19 cellular contexts compared by ENCODE assay signal in genomic region chr9:21933865-21934264, GRCh38.
DNase-seq lines count a peak whose midpoint lies in the region; FAIRE-seq and TF ChIP-seq lines count a peak whose summit lies in the region.
"Had no signal": no experiment of that assay in that cellular context is flagged by ENCODE, and none has a peak within 500 bp of the region (broad histone marks: within the 10 kb centered on the region; RNA-seq: fewer than 3 reads in every experiment).

No MANE protein-coding gene starts in this region.

- no peak overlapping the region for H2AK5ac ChIP-seq in H1 (ENCODE audit: low read depth, low read length)

- H3K4ac ChIP-seq in H1 (replicated peaks; ENCODE audit: insufficient read length, low read depth, low read length) = no peak overlapping the region

- H3K9me3 ChIP-seq in GM23248 (ENCODE audit: low read depth) = no peaks in the 10 kb centered on the region
- no peaks in the 10 kb centered on the region for H3K9me3 ChIP-seq in OCI-LY1 (ENCODE audit: low read length)
- no peaks in the 10 kb centered on the region for H3K9me3 ChIP-seq in H1 (ENCODE audit: insufficient read depth in 2 of 2, low read depth in 1 of 2, low read length in 1 of 2)
- no peaks in the 10 kb centered on the region for H3K9me3 ChIP-seq in osteoblast (ENCODE audit: low read depth, low read length)
- H3K9me3 ChIP-seq: colonic mucosa, sigmoid colon had no signal

- H2BK20ac ChIP-seq in H1 (ENCODE audit: low read length) = 0 out of 2 replicates have a peak overlapping the region, but pooled peaks have one; percentile 50

- H2BK5ac ChIP-seq in H1 (ENCODE audit: low read depth, low read length) = no peak overlapping the region

- H3F3A ChIP-seq in GM23248 (ENCODE audit: insufficient read depth) (peaks cover 16% of the 10 kb centered on the region; the same call in 1 of the 2 replicates), OCI-LY1 (ENCODE audit: insufficient read depth, low read length) (no peaks in the 10 kb centered on the region)

- CTCF ChIA-PET in H1 (lab: Charles Lee; ENCODE audit: partially characterized antibody) = interaction anchor here (1.3 to 1.4 kb wide), 3 partner anchors 32 to 75 kb away, joined by 3 to 7 read pairs (median 5); partner anchors contain the start of gene CDKN2B

- no peak overlapping the region for H4K8ac ChIP-seq in H1 (ENCODE audit: extremely low read depth, insufficient read depth, low read length)

- no peak overlapping the region for H3K14ac ChIP-seq in H1 (ENCODE audit: insufficient read length)

- 98% methylated on average over 2 of the region's 2 CpGs for WGBS in GM23248 (ENCODE audit: low coverage in 1 of 2, low lambda C conversion rate in 2 of 2, missing lambda C conversion rate in 2 of 2), 2 experiments
- WGBS in H1 (ENCODE audit: extremely low coverage in 1 of 2, insufficient coverage in 1 of 2, insufficient read length in 1 of 2, insufficient replicate concordance in 2 of 2, low coverage in 1 of 2, low lambda C conversion rate in 2 of 2, missing lambda C conversion rate in 1 of 2), 2 experiments = 81% methylated on average over 2 of the region's 2 CpGs; no CpG with 5 or more reads in 1 of the 2 experiments

- H3K79me1 ChIP-seq in H1 (ENCODE audit: low read depth, low read length) = no peaks in the 10 kb centered on the region

- H3K56ac ChIP-seq in H1 (replicated peaks; ENCODE audit: insufficient read length, low read depth, low read length) = no peak overlapping the region

- in situ Hi-C loops in GM23248 (cut with MboI) = no loop called here

- TF ChIP-seq CTCF in OCI-LY1 (IDR thresholded peaks at IDR 0.05; ENCODE audit: low read length) = no peak
- TF ChIP-seq CTCF in H1 (IDR thresholded peaks at IDR 0.05; ENCODE audit: control extremely low read depth in 1 of 3, insufficient read depth in 1 of 3, low read depth in 1 of 3, low read length in 3 of 3) = no peak
- no peak for TF ChIP-seq CTCF in osteoblast (IDR thresholded peaks at IDR 0.05; ENCODE audit: extremely low read depth, low read depth, low read length)

- TF ChIP-seq POLR2A in H1 (IDR thresholded peaks at IDR 0.05; ENCODE audit: control extremely low read depth in 1 of 2, low read depth in 2 of 2, low read length in 2 of 2) = no peak

- POLR2A ChIA-PET in H1 (lab: Charles Lee; ENCODE audit: partially characterized antibody) = no interaction called here

- no peak overlapping the region for H4K5ac ChIP-seq in H1 (ENCODE audit: insufficient read length, low read depth, low read length)

- DNase-seq in GM23248 = peak; percentile 74
- DNase-seq in H1 (ENCODE audit: low read depth in 1 of 2, low spot score in 2 of 2) = no peak
- DNase-seq in osteoblast (ENCODE audit: insufficient read length, low spot score, missing footprints) = peak; percentile 56
- no peak for DNase-seq in stimulated activated CD4-positive, alpha-beta T cell treated with anti-CD3 and anti-CD28 coated beads, Interleukin-1b, Interleukin-23, amount 100 ng/mL, for 48 hours
- DNase-seq in NCI-H1436 (lab: John Stamatoyannopoulos, UW) = no peak
- no peak for DNase-seq in substantia nigra (lab: John Stamatoyannopoulos, UW)
- DNase-seq: activated naive CD4-positive, alpha-beta T cell; activated T-cell treated with anti-CD3 and anti-CD28 coated beads for 4 hours; aorta; colonic mucosa; GDM1; NCI-H146; NCI-H2227 treated with DMSO at 0.1 percent for 48 hours; NCI-H82; sigmoid colon; T-cell had no signal

- no peak overlapping the region for H2BK15ac ChIP-seq in H1 (ENCODE audit: low read length)

- peaks cover 15% of the 10 kb centered on the region for H3K4me1 ChIP-seq in GM23248 (ENCODE audit: insufficient read depth)
- H3K4me1 ChIP-seq in OCI-LY1 (ENCODE audit: insufficient read depth, low read length, severe bottlenecking) = peaks cover 22% of the 10 kb centered on the region
- H3K4me1 ChIP-seq in H1 (replicated peaks in 1 of 4; ENCODE audit: control insufficient read depth in 3 of 4, insufficient read depth in 4 of 4, low read length in 3 of 4) = peaks cover 0 to 6% (median 3%) of the 10 kb centered on the region in 4 experiments; a peak in 2 of 7 replicates
- peaks cover 19% of the 10 kb centered on the region for H3K4me1 ChIP-seq in osteoblast (ENCODE audit: insufficient read depth, low read length)
- H3K4me1 ChIP-seq: colonic mucosa, sigmoid colon had no signal

- H3K79me2 ChIP-seq in GM23248 (ENCODE audit: insufficient read depth) = no peaks in the 10 kb centered on the region
- H3K79me2 ChIP-seq in OCI-LY1 (ENCODE audit: insufficient read depth, low read length) = no peaks in the 10 kb centered on the region
- H3K79me2 ChIP-seq in H1 (ENCODE audit: control insufficient read depth in 1 of 2, insufficient read depth in 2 of 2, low read length in 2 of 2) = no peaks in the 10 kb centered on the region
- no peaks in the 10 kb centered on the region for H3K79me2 ChIP-seq in osteoblast (ENCODE audit: insufficient read depth, low read length)

- peak overlapping the region; percentile 85 for H4K91ac ChIP-seq in H1 (replicated peaks; ENCODE audit: insufficient read length, low read length)

- H3K4me3 ChIP-seq in GM23248 (no peak overlapping the region), OCI-LY1 (ENCODE audit: low read depth, low read length, poor library complexity, severe bottlenecking) (no peak overlapping the region), H1 (ENCODE audit: extremely low read depth in 1 of 4, insufficient read depth in 2 of 4, low read depth in 3 of 4, low read length in 4 of 4) (no peak overlapping the region), osteoblast (ENCODE audit: insufficient read depth, low read length) (no peak overlapping the region)
- H3K4me3 ChIP-seq: colonic mucosa, GM12878, sigmoid colon had no signal

- H3K9me2 ChIP-seq in GM23248 (ENCODE audit: insufficient read depth) (no peaks in the 10 kb centered on the region), OCI-LY1 (ENCODE audit: low read depth, low read length) (no peaks in the 10 kb centered on the region)

- H3K4me2 ChIP-seq in GM23248 (ENCODE audit: unreplicated experiment) = no peak overlapping the region
- H3K4me2 ChIP-seq in OCI-LY1 (ENCODE audit: low read length) = no peak overlapping the region
- no peak overlapping the region for H3K4me2 ChIP-seq in H1 (ENCODE audit: insufficient read depth in 1 of 2, low read depth in 2 of 2, low read length in 2 of 2)
- peak overlapping the region; percentile 31 for H3K4me2 ChIP-seq in osteoblast (ENCODE audit: insufficient read depth, low read length)

- no peak overlapping the region for H3K18ac ChIP-seq in H1 (ENCODE audit: extremely low read depth, low read length)

- FAIRE-seq in H1 (lab: Jason Lieb, UNC) = no peak
- FAIRE-seq: GM12878, urothelium cell line had no signal

- H3K23me2 ChIP-seq in H1 (ENCODE audit: low read depth, low read length) = no peaks in the 10 kb centered on the region

- H2AFZ ChIP-seq in GM23248 (no peak overlapping the region), OCI-LY1 (ENCODE audit: low read length) (no peak overlapping the region), H1 (ENCODE audit: low read length) (no peak overlapping the region), osteoblast (ENCODE audit: low read length) (peak overlapping the region; percentile 22)

- TF ChIP-seq EP300 in H1 (IDR thresholded peaks at IDR 0.05; ENCODE audit: borderline replicate concordance in 1 of 2, low read depth in 2 of 2, low read length in 2 of 2) = no peak

- no peaks in the 10 kb centered on the region for H3K27me3 ChIP-seq in GM23248 (replicated peaks; ENCODE audit: insufficient read depth)
- H3K27me3 ChIP-seq in OCI-LY1 (ENCODE audit: insufficient read depth, low read length) = no peaks in the 10 kb centered on the region
- no peaks in the 10 kb centered on the region for H3K27me3 ChIP-seq in H1 (replicated peaks in 1 of 4; ENCODE audit: control insufficient read depth in 3 of 4, extremely low read depth in 1 of 4, insufficient read depth in 3 of 4, low read length in 3 of 4)
- no peaks in the 10 kb centered on the region for H3K27me3 ChIP-seq in osteoblast (ENCODE audit: insufficient read depth, low read length)
- H3K27me3 ChIP-seq: colonic mucosa, sigmoid colon had no signal

- no peak overlapping the region for H3K9ac ChIP-seq in GM23248
- H3K9ac ChIP-seq in OCI-LY1 (ENCODE audit: low read length) = no peak overlapping the region
- no peak overlapping the region for H3K9ac ChIP-seq in H1 (replicated peaks in 1 of 4; ENCODE audit: extremely low read depth in 1 of 4, low read depth in 3 of 4, low read length in 3 of 4)

- no peak for TF ChIP-seq RAD21 in H1 (IDR thresholded peaks at IDR 0.05 in 1 of 2, conservative IDR thresholded peaks at IDR 0.05 in 1 of 2; ENCODE audit: low read depth in 2 of 2, low read length in 2 of 2)

- H4K20me1 ChIP-seq in GM23248 (ENCODE audit: insufficient read depth) (no peaks in the 10 kb centered on the region), OCI-LY1 (ENCODE audit: insufficient read depth, low read length) (no peaks in the 10 kb centered on the region), H1 (replicated peaks in 1 of 2; ENCODE audit: control insufficient read depth in 1 of 2, insufficient read depth in 2 of 2, low read length in 2 of 2) (no peaks in the 10 kb centered on the region), osteoblast (ENCODE audit: insufficient read depth, low read length) (no peaks in the 10 kb centered on the region)

- H3K27ac ChIP-seq in GM23248 (no peak overlapping the region), OCI-LY1 (ENCODE audit: low read depth, low read length, poor library complexity, severe bottlenecking) (peak overlapping the region; percentile 20), H1 (ENCODE audit: low read depth, low read length) (no peak overlapping the region), osteoblast (ENCODE audit: low read depth, low read length) (peak overlapping the region; percentile 17), substantia nigra (ENCODE audit: low read depth, low read length, poor library complexity, severe bottlenecking) (no peak overlapping the region)
- H3K27ac ChIP-seq: colonic mucosa, sigmoid colon had no signal

- H3K23ac ChIP-seq in H1 (ENCODE audit: insufficient read length) = no peak overlapping the region

- H3K36me3 ChIP-seq in GM23248 (ENCODE audit: low read depth) = no peaks in the 10 kb centered on the region
- no peaks in the 10 kb centered on the region for H3K36me3 ChIP-seq in OCI-LY1 (ENCODE audit: insufficient read depth, low read length)
- H3K36me3 ChIP-seq in H1 (ENCODE audit: control insufficient read depth in 2 of 4, insufficient read depth in 4 of 4, low read length in 3 of 4) = no peaks in the 10 kb centered on the region
- H3K36me3 ChIP-seq in osteoblast (ENCODE audit: insufficient read depth, low read length) = no peaks in the 10 kb centered on the region
- H3K36me3 ChIP-seq: colonic mucosa had no signal

- no peak overlapping the region for H2BK120ac ChIP-seq in H1 (replicated peaks; ENCODE audit: low read depth, low read length)

- no peak overlapping the region for H2BK12ac ChIP-seq in H1 (ENCODE audit: low read depth, low read length)

TF ChIP-seq in H1, 55 proteins besides CTCF, POLR2A, EP300 and RAD21 (continues in another document):
- TF ChIP-seq HDAC2 (IDR thresholded peaks at IDR 0.05; ENCODE audit: borderline replicate concordance in 1 of 2, low read depth in 2 of 2, low read length in 2 of 2) = no peak
- no peak for TF ChIP-seq E2F6 (IDR thresholded peaks at IDR 0.05)

Comparison
In these comparisons a context has a peak if more than half of its experiments do, and no peak if none do; other contexts are left out.
1. DNase-seq: peak in GM23248 (single experiment) and osteoblast (single experiment); none in H1 (0 of 2), stimulated activated CD4-positive, alpha-beta T cell treated with anti-CD3 and anti-CD28 coated beads, Interleukin-1b, Interleukin-23, amount 100 ng/mL, for 48 hours (single experiment), NCI-H1436 (single experiment) and substantia nigra (0 of 49).
2. H3K27ac ChIP-seq: peak in OCI-LY1 (single experiment) and osteoblast (single experiment); none in GM23248 (single experiment), H1 (single experiment) and substantia nigra (single experiment).